ENCODE assay signal across 8 cellular contexts in genomic region chr19:8423821-8424223, GRCh38. TPM values are rescaled to one million over a fixed set of nuclear protein-coding genes. Genes with fewer than 3 reads are reported as not detected.
DNase-seq lines count a peak whose midpoint lies in the region; ATAC-seq, FAIRE-seq and TF ChIP-seq lines count a peak whose summit lies in the region.

No MANE protein-coding gene starts in this region.

- H3K27me3 ChIP-seq in bronchial epithelial cell (ENCODE audit: control insufficient read depth, insufficient read depth, low read length): no peaks in the 10 kb centered on the region

- H3K36me3 ChIP-seq in bronchial epithelial cell (ENCODE audit: control insufficient read depth, insufficient read depth, low read length): no peaks in the 10 kb centered on the region

- H3K4me3 ChIP-seq in NB4 (ENCODE audit: low read depth, low read length) (no peak overlapping the region), bronchial epithelial cell (ENCODE audit: low read depth, low read length) (no peak overlapping the region)

- H3K9me3 Mint-ChIP-seq in effector memory CD8-positive, alpha-beta T cell: no peaks in the 10 kb centered on the region

- ATAC-seq in effector memory CD8-positive, alpha-beta T cell (replicated peaks): no peak
- no peak for ATAC-seq in GM19035 (IDR thresholded peaks at IDR 0.05; ENCODE audit: unreplicated experiment)

- TF ChIP-seq POLR2A in NB4 (IDR thresholded peaks at IDR 0.05; ENCODE audit: extremely low read depth, insufficient read length): no peak

- FAIRE-seq in bronchial epithelial cell (lab: Jason Lieb, UNC): no peak

- no peak for TF ChIP-seq CTCF in NB4 (IDR thresholded peaks at IDR 0.05; ENCODE audit: low read depth, low read length)
- no peak for TF ChIP-seq CTCF in bronchial epithelial cell (IDR thresholded peaks at IDR 0.05; ENCODE audit: insufficient read depth, low read length, severe bottlenecking)
- TF ChIP-seq CTCF in GM10266 (IDR thresholded peaks at IDR 0.05; ENCODE audit: control insufficient read depth, insufficient read depth, low read depth, missing control alignments): no peak

- H3K27ac Mint-ChIP-seq in effector memory CD8-positive, alpha-beta T cell: no peak overlapping the region

- DNase-seq in COLO668 (lab: John Stamatoyannopoulos, UW; ENCODE audit: unreplicated experiment): peak; percentile 42
- peak; percentile 93 for DNase-seq in NB4 (ENCODE audit: low read depth)
- peak; percentile 93 for DNase-seq in bronchial epithelial cell (ENCODE audit: low read depth)
- peak; percentile 92 for DNase-seq in kidney glomerular epithelial cell (lab: John Stamatoyannopoulos, UW)
- peak in 24 of 49 donors; percentile 2 to 82 (median 20) for DNase-seq in substantia nigra (lab: John Stamatoyannopoulos, UW)
- DNase-seq in GM10266 (ENCODE audit: extremely low spot score): no peak
- DNase-seq in effector memory CD8-positive, alpha-beta T cell: no peak

- H3K4me1 Mint-ChIP-seq in effector memory CD8-positive, alpha-beta T cell (ENCODE audit: low read depth in 2 of 2): no peaks in the 10 kb centered on the region

- peaks cover 15% of the 10 kb centered on the region for H3K36me3 Mint-ChIP-seq in effector memory CD8-positive, alpha-beta T cell (ENCODE audit: insufficient read depth)

- no peak overlapping the region for H3K4me3 Mint-ChIP-seq in effector memory CD8-positive, alpha-beta T cell

- peak overlapping the region; percentile 78 for H3K27ac ChIP-seq in substantia nigra (ENCODE audit: low read depth, low read length, poor library complexity, severe bottlenecking)

- H3K27me3 Mint-ChIP-seq in effector memory CD8-positive, alpha-beta T cell: no peaks in the 10 kb centered on the region

RNA-seq across cellular contexts. Expression of gene MARCHF2, which starts 10.7 kb away (rescaled TPM):
- 70.5 and 84.0 TPM in 2 replicates for total RNA-seq in bronchial epithelial cell

RNA-seq across cellular contexts. Expression of gene HNRNPM, which starts 21.0 kb away (rescaled TPM):
- total RNA-seq in bronchial epithelial cell: 53.4 and 62.0 TPM in 2 replicates

RNA-seq across cellular contexts. Expression of gene RAB11B, which starts 33.7 kb away (rescaled TPM):
- 21.1 and 50.4 TPM in 2 replicates for total RNA-seq in bronchial epithelial cell

RNA-seq across cellular contexts. Expression of gene ANGPTL4, which starts 59.9 kb away (rescaled TPM):
- 3.2 and 5.1 TPM in 2 replicates for total RNA-seq in bronchial epithelial cell

Comparison
In these comparisons a context has a peak if more than half of its experiments do, and no peak if none do; other contexts are left out.
1. DNase-seq: peak in COLO668 (single experiment), NB4 (single experiment), bronchial epithelial cell (single experiment) and kidney glomerular epithelial cell (single experiment); none in GM10266 (single experiment) and effector memory CD8-positive, alpha-beta T cell (0 of 3).